30 cellular contexts compared by ENCODE assay signal in genomic region chr16:841455-842060, GRCh38. TPM values are rescaled to one million over a fixed set of nuclear protein-coding genes. Genes with fewer than 3 reads are reported as not detected.
"Had no signal": no experiment of that assay in that cellular context is flagged by ENCODE, and none has a peak within 500 bp of the region (broad histone marks: within the 10 kb centered on the region; RNA-seq: fewer than 3 reads in every experiment).

No MANE protein-coding gene starts in this region.

- H3K27me3 ChIP-seq: brain microvascular endothelial cell had no signal

- H3K27ac ChIP-seq: brain microvascular endothelial cell, KMS-11, WERI-Rb-1 had no signal

- ATAC-seq: activated CD8-positive, alpha-beta memory T cell treated with anti-CD3 and anti-CD28 coated beads, Interleukin-2, amount 10 ng/mL, durations not matched to agents 7 days and 5 days; Panc1 had no signal

- DNase-seq: activated CD4-positive, alpha-beta memory T cell treated with anti-CD3 and anti-CD28 coated beads, Interleukin-2, amount 10 ng/mL, durations not matched to agents 7 days and 5 days; activated CD4-positive, alpha-beta T cell treated with anti-CD3 and anti-CD28 coated beads for 1 hour; activated CD4-positive, CD25-positive, alpha-beta regulatory T cell; activated CD8-positive, alpha-beta memory T cell treated with anti-CD3 and anti-CD28 coated beads for 24 hours; activated CD8-positive, alpha-beta memory T cell treated with anti-CD3 and anti-CD28 coated beads, Interleukin-2, amount 10 ng/mL, durations not matched to agents 7 days and 5 days; activated CD8-positive, alpha-beta memory T cell treated with anti-CD3 and anti-CD28 coated beads, Interleukin-2, amount 50 U/mL, for 48 hours; activated effector memory CD4-positive, alpha-beta T cell treated with Interleukin-2 at 50 U/mL for 16 hours; activated naive CD4-positive, alpha-beta T cell treated with anti-CD3 and anti-CD28 coated beads, Interleukin-2, amount 10 ng/mL, durations not matched to agents 7 days and 5 days; activated T-cell treated with anti-CD3 and anti-CD28 coated beads, Interleukin-2, amount 50 U/mL, for 48 hours; amniotic stem cell; aorta; central memory CD4-positive, alpha-beta T cell; MM.1S; MV-4-11; NCI-H1092; NCI-H1436 treated with DMSO at 0.1 percent for 48 hours; NCI-H1694 treated with DMSO at 0.1 percent for 48 hours; NCI-H2029; NCI-H345; NCI-H524 treated with DMSO at 0.1 percent for 48 hours; SW 1271; T-helper 1 cell; T-helper 9 cell; WERI-Rb-1 had no signal

- H3K36me3 ChIP-seq: brain microvascular endothelial cell, WERI-Rb-1 had no signal

RNA-seq across cellular contexts. Expression of gene GNG13, which starts 41.0 kb away (rescaled TPM):
- total RNA-seq: activated CD4-positive, alpha-beta memory T cell treated with anti-CD3 and anti-CD28 coated beads, Interleukin-2, amount 10 ng/mL, durations not matched to agents 7 days and 5 days; activated CD8-positive, alpha-beta memory T cell treated with anti-CD3 and anti-CD28 coated beads, Interleukin-2, amount 10 ng/mL, durations not matched to agents 7 days and 5 days; aorta; LHCN-M2; NCI-H460; Right ventricle myocardium superior had no signal
